ENCODE assay signal across 21 cellular contexts in genomic region chr5:62980884-62981283, GRCh38.
DNase-seq lines count a peak whose midpoint lies in the region; ATAC-seq, FAIRE-seq and TF ChIP-seq lines count a peak whose summit lies in the region.
"Had no signal": no experiment of that assay in that cellular context is flagged by ENCODE, and none has a peak within 500 bp of the region (broad histone marks: within the 10 kb centered on the region; RNA-seq: fewer than 3 reads in every experiment).

No MANE protein-coding gene starts in this region.

- CTCF ChIA-PET in A549 (lab: Yijun Ruan, JAX) = no interaction called here

- DNase-seq in A549 (ENCODE audit: low read depth in 1 of 2, low spot score in 1 of 2) (no peak), SK-N-MC (ENCODE audit: low read depth, low spot score) (no peak), hepatocyte (ENCODE audit: low spot score) (no peak), DMS79 treated with DMSO at 0.1 percent for 48 hours (lab: John Stamatoyannopoulos, UW) (no peak)
- DNase-seq: 8988T; AML-193; Caco-2; Calu3; CD4-positive, alpha-beta T cell; CD8-positive, alpha-beta T cell; DND-41; EL; GDM1 had no signal

- no peaks in the 10 kb centered on the region for H3K27me3 ChIP-seq in hepatocyte
- H3K27me3 ChIP-seq: BLaER1 treated with 17β-estradiol and CSF1 and Interleukin-3, amounts not matched to agents 10 nM and 100 nM had no signal

- TF ChIP-seq CTCF in A549 (IDR thresholded peaks at IDR 0.05) = no peak
- no peak for TF ChIP-seq CTCF in hepatocyte (IDR thresholded peaks at IDR 0.05; ENCODE audit: poor library complexity)

- H3K36me3 ChIP-seq in SK-N-MC (ENCODE audit: insufficient read depth, low read length) (no peaks in the 10 kb centered on the region), hepatocyte (replicated peaks; ENCODE audit: insufficient read depth, low read depth) (no peaks in the 10 kb centered on the region)
- H3K36me3 ChIP-seq: BLaER1 treated with 17β-estradiol and CSF1 and Interleukin-3, amounts not matched to agents 10 nM and 100 nM had no signal

- H2AFZ ChIP-seq in hepatocyte = no peak overlapping the region

- TF ChIP-seq POLR2A in A549 (IDR thresholded peaks at IDR 0.05; ENCODE audit: low read length) = no peak

- no peaks in the 10 kb centered on the region for H3K9me2 ChIP-seq in hepatocyte (replicated peaks; ENCODE audit: insufficient read depth)

- no peak for TF ChIP-seq EP300 in A549 (IDR thresholded peaks at IDR 0.05)

- no peak overlapping the region for H3K9ac ChIP-seq in SK-N-MC (ENCODE audit: insufficient read length)
- H3K9ac ChIP-seq: BLaER1 treated with 17β-estradiol and CSF1 and Interleukin-3, amounts not matched to agents 10 nM and 100 nM had no signal

- H3K9me3 ChIP-seq in A549 = no peaks in the 10 kb centered on the region; the same call in 2 of the 3 replicates
- 0 out of 2 replicates have a peak, but pooled peaks cover 3% of the 10 kb centered on the region for H3K9me3 ChIP-seq in SK-N-MC (ENCODE audit: low read depth, low read length)
- H3K9me3 ChIP-seq in hepatocyte (ENCODE audit: low read depth) = peaks cover 4% of the 10 kb centered on the region

- no peak overlapping the region for H3K4me3 ChIP-seq in A549
- peak overlapping the region; percentile 4; the same call in 1 of the 2 replicates for H3K4me3 ChIP-seq in SK-N-MC
- H3K4me3 ChIP-seq in hepatocyte = no peak overlapping the region
- H3K4me3 ChIP-seq: BLaER1 treated with 17β-estradiol and CSF1 and Interleukin-3, amounts not matched to agents 10 nM and 100 nM; GM12878 had no signal

- no peak for FAIRE-seq in A549 (lab: Jason Lieb, UNC)
- FAIRE-seq: A204.1, D721Med, GM12878, GM12892, GM18507 had no signal

- POLR2A ChIA-PET in A549 (lab: Yijun Ruan, JAX) = no interaction called here

- H3K4me2 ChIP-seq in A549 (no peak overlapping the region), hepatocyte (peak overlapping the region; percentile 7)
- H3K4me2 ChIP-seq: BLaER1 treated with 17β-estradiol and CSF1 and Interleukin-3, amounts not matched to agents 10 nM and 100 nM had no signal

- WGBS in A549 (ENCODE audit: missing lambda C conversion rate) = 19% methylated on average over 1 of the region's 1 CpG
- WGBS in hepatocyte (ENCODE audit: low lambda C conversion rate, missing lambda C conversion rate) = 84% methylated on average over 1 of the region's 1 CpG

- ATAC-seq in A549 = no peak
- no peak for ATAC-seq in HG02678 (IDR thresholded peaks at IDR 0.05; ENCODE audit: unreplicated experiment)
- ATAC-seq: CD8-positive, alpha-beta T cell; GM12878 had no signal

- H3K27ac ChIP-seq in A549 = no peak overlapping the region
- H3K27ac ChIP-seq in SK-N-MC = no peak overlapping the region
- H3K27ac ChIP-seq in hepatocyte = no peak overlapping the region
- H3K27ac ChIP-seq: BLaER1 treated with 17β-estradiol and CSF1 and Interleukin-3, amounts not matched to agents 10 nM and 100 nM; C4-2B had no signal

- H3K4me1 ChIP-seq in A549 (no peaks in the 10 kb centered on the region), hepatocyte (ENCODE audit: insufficient read depth) (no peaks in the 10 kb centered on the region)
- H3K4me1 ChIP-seq: Caco-2 had no signal

- H3K79me2 ChIP-seq in hepatocyte = no peaks in the 10 kb centered on the region

- no peaks in the 10 kb centered on the region for H4K20me1 ChIP-seq in hepatocyte (ENCODE audit: insufficient read depth, poor library complexity, severe bottlenecking)
- H4K20me1 ChIP-seq: BLaER1 treated with 17β-estradiol and CSF1 and Interleukin-3, amounts not matched to agents 10 nM and 100 nM had no signal

- no peak for TF ChIP-seq RAD21 in A549 (conservative IDR thresholded peaks at IDR 0.05 in 1 of 2, IDR thresholded peaks at IDR 0.05 in 1 of 2)

TF ChIP-seq in A549, 52 proteins besides CTCF, POLR2A, EP300 and RAD21:
- TF ChIP-seq E2F6 (IDR thresholded peaks at IDR 0.05; ENCODE audit: borderline replicate concordance, low read depth) (no peak), ZC3H11A (IDR thresholded peaks at IDR 0.05) (no peak), MAFK (IDR thresholded peaks at IDR 0.05; ENCODE audit: partially characterized antibody) (peak; percentile 36), JUNB (IDR thresholded peaks at IDR 0.05) (no peak), HEYL (CRISPR knock-in tag; IDR thresholded peaks at IDR 0.05) (no peak)
